In genomic region chr2:218960196-218961165, GRCh38 we compare ENCODE assay signal across 11 cellular contexts. TPM values are rescaled to one million over a fixed set of nuclear protein-coding genes. Genes with fewer than 3 reads are reported as not detected.
A peak's percentile ranks its signal among the peaks of the same experiment; 100 is the strongest.
DNase-seq lines count a peak whose midpoint lies in the region; ATAC-seq and TF ChIP-seq lines count a peak whose summit lies in the region.
"Had no signal": no experiment of that assay in that cellular context is flagged by ENCODE, and none has a peak within 500 bp of the region (broad histone marks: within the 10 kb centered on the region; RNA-seq: fewer than 3 reads in every experiment).

No MANE protein-coding gene starts in this region.

- no peaks in the 10 kb centered on the region for H3K4me1 ChIP-seq in endodermal cell (ENCODE audit: control insufficient read depth, insufficient read depth, low read length)

- H3K27me3 ChIP-seq in endodermal cell (ENCODE audit: control insufficient read depth, insufficient read depth, low read length, poor library complexity, severe bottlenecking), result peaks cover 66% of the 10 kb centered on the region

- peak overlapping the region; percentile 45 for H3K4me3 Mint-ChIP-seq in activated T-cell treated with anti-CD3 and anti-CD28 coated beads, Interleukin-2, amount 50 U/mL, for 24 hours
- H3K4me3 Mint-ChIP-seq in endodermal cell, result peak overlapping the region; percentile 72
- H3K4me3 Mint-ChIP-seq in stimulated activated memory B cell treated with anti-CD40 and anti-IgM and Interleukin-4, amounts not matched to agents 10 μg/mL and 1 μg/mL and 100 μg/mL, for 72 hours, result peak overlapping the region; percentile 62

- peak; percentile 40 for DNase-seq in activated T-cell treated with anti-CD3 and anti-CD28 coated beads, Interleukin-2, amount 50 U/mL, for 24 hours
- DNase-seq in activated T-cell treated with anti-CD3 and anti-CD28 coated beads, Interleukin-2, amount 50 U/mL, for 1 hour, result no peak
- DNase-seq in NCI-H748 treated with DMSO at 0.1 percent for 48 hours (lab: John Stamatoyannopoulos, UW) (peak; percentile 33), endodermal cell (peak; percentile 69), NCI-H128 (lab: John Stamatoyannopoulos, UW; ENCODE audit: unreplicated experiment) (no peak)

- 2 to 4% methylated on average over 52 to 105 of the region's 105 CpGs for WGBS in endodermal cell (ENCODE audit: insufficient coverage in 1 of 2, insufficient read length in 1 of 2), 2 experiments

- H3K4me1 Mint-ChIP-seq in activated T-cell treated with anti-CD3 and anti-CD28 coated beads, Interleukin-2, amount 50 U/mL, for 24 hours (ENCODE audit: low read depth), result peaks cover 27% of the 10 kb centered on the region
- peaks cover 16% of the 10 kb centered on the region for H3K4me1 Mint-ChIP-seq in endodermal cell
- peaks cover 14% of the 10 kb centered on the region for H3K4me1 Mint-ChIP-seq in stimulated activated memory B cell treated with anti-CD40 and anti-IgM and Interleukin-4, amounts not matched to agents 10 μg/mL and 1 μg/mL and 100 μg/mL, for 72 hours

- no peaks in the 10 kb centered on the region for H3K36me3 Mint-ChIP-seq in activated T-cell treated with anti-CD3 and anti-CD28 coated beads, Interleukin-2, amount 50 U/mL, for 24 hours (ENCODE audit: low read depth)
- no peaks in the 10 kb centered on the region for H3K36me3 Mint-ChIP-seq in endodermal cell (ENCODE audit: low read depth)
- no peaks in the 10 kb centered on the region for H3K36me3 Mint-ChIP-seq in stimulated activated memory B cell treated with anti-CD40 and anti-IgM and Interleukin-4, amounts not matched to agents 10 μg/mL and 1 μg/mL and 100 μg/mL, for 72 hours

- ATAC-seq in stimulated activated memory B cell treated with anti-CD40 and anti-IgM and Interleukin-4, amounts not matched to agents 10 μg/mL and 1 μg/mL and 100 μg/mL, for 72 hours, result no peak
- no peak for ATAC-seq in HG03097 (IDR thresholded peaks at IDR 0.05; ENCODE audit: low FRiP score, unreplicated experiment)
- no peak for ATAC-seq in HG02970 (IDR thresholded peaks at IDR 0.05; ENCODE audit: low FRiP score, unreplicated experiment)

- no peak overlapping the region for H3K9ac ChIP-seq in endodermal cell (ENCODE audit: extremely low read depth, low read length, poor library complexity, severe bottlenecking)

- no peak overlapping the region for H3K27ac Mint-ChIP-seq in activated T-cell treated with anti-CD3 and anti-CD28 coated beads, Interleukin-2, amount 50 U/mL, for 24 hours
- no peak overlapping the region for H3K27ac Mint-ChIP-seq in endodermal cell
- peak overlapping the region; percentile 38 for H3K27ac Mint-ChIP-seq in stimulated activated memory B cell treated with anti-CD40 and anti-IgM and Interleukin-4, amounts not matched to agents 10 μg/mL and 1 μg/mL and 100 μg/mL, for 72 hours

- no peaks in the 10 kb centered on the region for H3K36me3 ChIP-seq in endodermal cell (ENCODE audit: control insufficient read depth, insufficient read depth, low read length)

- H3K9me3 Mint-ChIP-seq in activated T-cell treated with anti-CD3 and anti-CD28 coated beads, Interleukin-2, amount 50 U/mL, for 24 hours, result no peaks in the 10 kb centered on the region
- H3K9me3 Mint-ChIP-seq in endodermal cell, result no peaks in the 10 kb centered on the region
- peaks cover 3% of the 10 kb centered on the region for H3K9me3 Mint-ChIP-seq in stimulated activated memory B cell treated with anti-CD40 and anti-IgM and Interleukin-4, amounts not matched to agents 10 μg/mL and 1 μg/mL and 100 μg/mL, for 72 hours

- peaks cover 82% of the 10 kb centered on the region for H3K27me3 Mint-ChIP-seq in activated T-cell treated with anti-CD3 and anti-CD28 coated beads, Interleukin-2, amount 50 U/mL, for 24 hours
- peaks cover 74% of the 10 kb centered on the region for H3K27me3 Mint-ChIP-seq in endodermal cell (ENCODE audit: insufficient read depth)
- peaks cover 68% of the 10 kb centered on the region for H3K27me3 Mint-ChIP-seq in stimulated activated memory B cell treated with anti-CD40 and anti-IgM and Interleukin-4, amounts not matched to agents 10 μg/mL and 1 μg/mL and 100 μg/mL, for 72 hours

- no peaks in the 10 kb centered on the region for H3K9me3 ChIP-seq in endodermal cell (ENCODE audit: control insufficient read depth, low read length)

- H3K27ac ChIP-seq in endodermal cell (ENCODE audit: low read depth, low read length), result no peak overlapping the region
- H3K27ac ChIP-seq: HL-60 had no signal

- H3K4me3 ChIP-seq in endodermal cell (ENCODE audit: low read length), result no peak overlapping the region

- TF ChIP-seq CTCF in endodermal cell (conservative IDR thresholded peaks at IDR 0.05), result no peak

RNA-seq across cellular contexts. Expression of gene CDK5R2, which starts 1.0 kb away (rescaled TPM):
- under 1 TPM; 0.81 to 0.95 TPM for total RNA-seq in endodermal cell
- 4.7 TPM for polyA plus RNA-seq in endodermal cell (2013, experiment 1 of 2)
- polyA plus RNA-seq in endodermal cell (2013, experiment 2 of 2), result 4.8 TPM
- total RNA-seq: bronchial epithelial cell had no signal

RNA-seq across cellular contexts. Expression of gene FEV, which starts 24.5 kb away (rescaled TPM):
- total RNA-seq in endodermal cell, result not detected
- 0.11 TPM for polyA plus RNA-seq in endodermal cell (2013, experiment 1 of 2)
- not detected for polyA plus RNA-seq in endodermal cell (2013, experiment 2 of 2)
- total RNA-seq: bronchial epithelial cell had no signal
- polyA plus RNA-seq: BJ had no signal

RNA-seq across cellular contexts. Expression of gene CRYBA2, which starts 32.7 kb away (rescaled TPM):
- total RNA-seq in endodermal cell, result 1 to 10 TPM; 2.6 to 3.5 TPM
- polyA plus RNA-seq in endodermal cell (2013, experiment 1 of 2), result not detected
- not detected for polyA plus RNA-seq in endodermal cell (2013, experiment 2 of 2)
- total RNA-seq: bronchial epithelial cell had no signal

Comparison
In these comparisons a context has a peak if more than half of its experiments do, and no peak if none do; other contexts are left out.
1. DNase-seq: peak in activated T-cell treated with anti-CD3 and anti-CD28 coated beads, Interleukin-2, amount 50 U/mL, for 24 hours (single experiment), NCI-H748 treated with DMSO at 0.1 percent for 48 hours (single experiment) and endodermal cell (single experiment); none in activated T-cell treated with anti-CD3 and anti-CD28 coated beads, Interleukin-2, amount 50 U/mL, for 1 hour (single experiment) and NCI-H128 (single experiment).
2. Peak in every context shown above with its lines, with median percentiles within 50 percentile points of each other: H3K4me3 Mint-ChIP-seq.